ENCODE assay signal across 3 cellular contexts in genomic region chr3:50260027-50260941, GRCh38.
TF ChIP-seq lines count a peak whose summit lies in the region.

No MANE protein-coding gene starts in this region.

TF ChIP-seq in GM12891, 5 proteins besides CTCF, POLR2A, EP300 and RAD21:
- TF ChIP-seq POU2F2 (IDR thresholded peaks at IDR 0.05; ENCODE audit: low read depth, low read length) (0 out of 2 replicates have a peak, but pooled peaks have one; percentile 37), POLR2AphosphoS5 (IDR thresholded peaks at IDR 0.05; ENCODE audit: low read depth, low read length) (no peak; the same call in 1 of the 2 replicates), PAX5 (IDR thresholded peaks at IDR 0.05; ENCODE audit: insufficient read depth, low read length, severe bottlenecking) (peak; percentile 90)

TF ChIP-seq in HEK293T, 16 proteins besides CTCF, POLR2A, EP300 and RAD21:
- TF ChIP-seq SUZ12 (IDR thresholded peaks at IDR 0.05) (no peak), HDGF (IDR thresholded peaks at IDR 0.05; ENCODE audit: borderline replicate concordance) (peak; percentile 83; the same call in 1 of the 2 replicates), ZNF384 (IDR thresholded peaks at IDR 0.05) (no peak), ARNT (IDR thresholded peaks at IDR 0.05) (0 out of 2 replicates have a peak, but pooled peaks have one; percentile 30)

TF ChIP-seq in GM12878, 131 proteins besides CTCF, POLR2A, EP300 and RAD21 (continues in another document):
- TF ChIP-seq PML (IDR thresholded peaks at IDR 0.05; ENCODE audit: low read length), result peak; percentile 72; the same call in 1 of the 2 replicates
- 0 out of 2 replicates have a peak, but pooled peaks have one; percentile 41 for TF ChIP-seq RFX5 (IDR thresholded peaks at IDR 0.05; ENCODE audit: low read depth, low read length)
- peak; percentile 95 for TF ChIP-seq PAX5 (IDR thresholded peaks at IDR 0.05; ENCODE audit: borderline replicate concordance, low read depth, low read length)
- TF ChIP-seq ZZZ3 (IDR thresholded peaks at IDR 0.05; ENCODE audit: control insufficient read depth, insufficient read length, low read depth), result no peak
- no peak for TF ChIP-seq BCL3 (IDR thresholded peaks at IDR 0.05; ENCODE audit: borderline replicate concordance, insufficient read depth, low read depth, low read length, poor library complexity, severe bottlenecking)
- no peak for TF ChIP-seq RELB (IDR thresholded peaks at IDR 0.05; ENCODE audit: low read depth)
- peak; percentile 15; the same call in 1 of the 2 replicates for TF ChIP-seq MAX (IDR thresholded peaks at IDR 0.05; ENCODE audit: low read depth, low read length)
- TF ChIP-seq ATF3 (IDR thresholded peaks at IDR 0.05; ENCODE audit: borderline replicate concordance, extremely low read depth, low read depth, low read length), result no peak
- TF ChIP-seq YY1 (IDR thresholded peaks at IDR 0.05; ENCODE audit: low read depth, low read length), result peak; percentile 81
- TF ChIP-seq RCOR1 (conservative IDR thresholded peaks at IDR 0.05; ENCODE audit: low read depth, low read length), result no peak
- TF ChIP-seq BACH1 (IDR thresholded peaks at IDR 0.05; ENCODE audit: borderline replicate concordance), result peak; percentile 79
- TF ChIP-seq CBFB (IDR thresholded peaks at IDR 0.05; ENCODE audit: low read depth), result peak; percentile 11; the same call in 1 of the 2 replicates
- TF ChIP-seq SMC3 (IDR thresholded peaks at IDR 0.05; ENCODE audit: borderline replicate concordance, low read length), result peak; percentile 53; the same call in 1 of the 2 replicates
- no peak for TF ChIP-seq SREBF2 (IDR thresholded peaks at IDR 0.05; ENCODE audit: low read length)
- TF ChIP-seq NRF1 (conservative IDR thresholded peaks at IDR 0.05; ENCODE audit: low read depth, low read length), result no peak
- no peak for TF ChIP-seq ETV6 (conservative IDR thresholded peaks at IDR 0.05 in 1 of 2, IDR thresholded peaks at IDR 0.05 in 1 of 2; ENCODE audit: borderline replicate concordance in 1 of 2, low read depth in 1 of 2)
- 0 out of 2 replicates have a peak, but pooled peaks have one; percentile 17 for TF ChIP-seq ZNF24 (IDR thresholded peaks at IDR 0.05)
- TF ChIP-seq TBL1XR1 (IDR thresholded peaks at IDR 0.05; ENCODE audit: low read depth, low read length), result 0 out of 2 replicates have a peak, but pooled peaks have one; percentile 30
- TF ChIP-seq SPI1 (IDR thresholded peaks at IDR 0.05; ENCODE audit: borderline replicate concordance, insufficient read depth, low read depth, low read length), result no peak
- 0 out of 2 replicates have a peak, but pooled peaks have one; percentile 23 for TF ChIP-seq MTA3 (IDR thresholded peaks at IDR 0.05; ENCODE audit: borderline replicate concordance, low read length)
- TF ChIP-seq ZNF384 (IDR thresholded peaks at IDR 0.05; ENCODE audit: borderline replicate concordance, low read depth, low read length), result no peak
- no peak for TF ChIP-seq USF2 (IDR thresholded peaks at IDR 0.05; ENCODE audit: borderline replicate concordance, low read depth, low read length)
- TF ChIP-seq CBX3 (IDR thresholded peaks at IDR 0.05; ENCODE audit: borderline replicate concordance, low read depth), result no peak
- no peak for TF ChIP-seq USF1 (IDR thresholded peaks at IDR 0.05; ENCODE audit: borderline replicate concordance, extremely low read length, insufficient read depth, low read depth, low read length)
- TF ChIP-seq LARP7 (IDR thresholded peaks at IDR 0.05), result peak; percentile 65; the same call in 1 of the 2 replicates
- TF ChIP-seq SMAD5 (IDR thresholded peaks at IDR 0.05; ENCODE audit: low read depth), result no peak
- TF ChIP-seq ATF2 (IDR thresholded peaks at IDR 0.05; ENCODE audit: low read length), result peak; percentile 93
- TF ChIP-seq MYB (IDR thresholded peaks at IDR 0.05; ENCODE audit: borderline replicate concordance, low read depth, low read length), result no peak
- no peak for TF ChIP-seq E2F4 (IDR thresholded peaks at IDR 0.05; ENCODE audit: low read depth, low read length)
- peak in 1 of 2 experiments; percentile 51; a peak in 1 of 4 replicates for TF ChIP-seq SRF (IDR thresholded peaks at IDR 0.05; ENCODE audit: low read depth in 2 of 2, low read length in 2 of 2)
- peak; percentile 72 for TF ChIP-seq CHD2 (IDR thresholded peaks at IDR 0.05; ENCODE audit: borderline replicate concordance, low read depth, low read length)
- peak; percentile 30 for TF ChIP-seq IKZF1 (conservative IDR thresholded peaks at IDR 0.05)
- TF ChIP-seq E4F1 (IDR thresholded peaks at IDR 0.05; ENCODE audit: borderline replicate concordance, partially characterized antibody), result no peak
- peak; percentile 69 for TF ChIP-seq CREM (IDR thresholded peaks at IDR 0.05; ENCODE audit: low read depth)
- TF ChIP-seq MLLT1 (IDR thresholded peaks at IDR 0.05), result no peak
- TF ChIP-seq CHD1 (IDR thresholded peaks at IDR 0.05; ENCODE audit: low read depth, low read length), result no peak
- TF ChIP-seq ZNF592 (IDR thresholded peaks at IDR 0.05), result no peak; the same call in 1 of the 2 replicates
- peak; percentile 65; the same call in 1 of the 2 replicates for TF ChIP-seq GATAD2B (conservative IDR thresholded peaks at IDR 0.05; ENCODE audit: low read depth)
- TF ChIP-seq ZNF217 (IDR thresholded peaks at IDR 0.05), result no peak
- no peak for TF ChIP-seq BCL11A (IDR thresholded peaks at IDR 0.05; ENCODE audit: low read depth, low read length)
- no peak for TF ChIP-seq KAT2A (conservative IDR thresholded peaks at IDR 0.05; ENCODE audit: control insufficient read depth, low read depth, low read length)
